26 cellular contexts compared by ENCODE assay signal in the genomic region with DNA sequence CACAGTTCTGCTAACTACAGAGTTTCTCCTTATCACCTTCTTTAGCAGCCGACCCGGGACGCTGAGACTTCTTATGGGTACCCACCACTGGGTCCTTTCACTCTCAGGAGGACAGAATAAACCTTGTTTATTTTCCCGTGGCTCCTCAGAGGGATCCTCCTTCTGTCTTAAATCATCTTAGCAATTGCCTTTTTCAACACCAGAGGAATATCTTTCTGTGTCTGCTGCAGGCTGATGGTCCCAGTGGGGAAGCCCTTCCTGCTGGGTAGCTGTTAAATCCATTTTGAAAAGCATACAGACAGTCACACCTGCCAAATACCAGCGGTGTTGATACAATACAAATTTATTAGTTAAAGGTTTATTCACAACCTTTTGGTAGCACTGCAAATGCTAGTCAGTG.
DNase-seq lines count a peak whose midpoint lies in the region; ATAC-seq and TF ChIP-seq lines count a peak whose summit lies in the region.
"Had no signal": no experiment of that assay in that cellular context is flagged by ENCODE, and none has a peak within 500 bp of the region (broad histone marks: within the 10 kb centered on the region; RNA-seq: fewer than 3 reads in every experiment).

No MANE protein-coding gene starts in this region.

- no peak overlapping the region for H3K27ac Mint-ChIP-seq in activated CD4-positive, alpha-beta T cell treated with anti-CD3 and anti-CD28 coated beads, Interleukin-2, amount 10 ng/mL, durations not matched to agents 7 days and 5 days

- TF ChIP-seq CTCF in thyroid gland (IDR thresholded peaks at IDR 0.05): no peak

- H3K79me1 ChIP-seq in mesendoderm (ENCODE audit: low read length): no peaks in the 10 kb centered on the region

- no peaks in the 10 kb centered on the region for H3K9me3 ChIP-seq in thyroid gland
- H3K9me3 ChIP-seq: BE2C, Caco-2, mucosa of descending colon had no signal

- POLR2A ChIA-PET in activated CD4-positive, alpha-beta T cell treated with anti-CD3 and anti-CD28 coated beads, Interleukin-2, amount 10 ng/mL, durations not matched to agents 7 days and 5 days (lab: Charles Lee): no interaction called here

- H3K4me1 Mint-ChIP-seq in activated CD4-positive, alpha-beta T cell treated with anti-CD3 and anti-CD28 coated beads, Interleukin-2, amount 10 ng/mL, durations not matched to agents 7 days and 5 days: peaks cover 34% of the 10 kb centered on the region

- no peaks in the 10 kb centered on the region for H3K36me3 ChIP-seq in mesendoderm (ENCODE audit: control insufficient read depth, insufficient read depth, low read length)
- no peaks in the 10 kb centered on the region for H3K36me3 ChIP-seq in thyroid gland

- no peaks in the 10 kb centered on the region for H3K79me2 ChIP-seq in mesendoderm (ENCODE audit: control insufficient read depth, insufficient read depth, low read length)

- CTCF ChIA-PET in activated CD4-positive, alpha-beta T cell treated with anti-CD3 and anti-CD28 coated beads, Interleukin-2, amount 10 ng/mL, durations not matched to agents 7 days and 5 days (lab: Charles Lee): interaction anchor here (0.9 to 1.4 kb wide), 2 partner anchors 37 to 138 kb away, joined by 3 read pairs; no protein-coding TSS in a partner anchor

- ATAC-seq in GM21529 (IDR thresholded peaks at IDR 0.05; ENCODE audit: unreplicated experiment): no peak
- ATAC-seq: activated T-cell treated with anti-CD3 and anti-CD28 coated beads, Interleukin-2, amount 50 U/mL, for 4 hours; mucosa of descending colon had no signal

- no peak overlapping the region for H4K8ac ChIP-seq in mesendoderm (ENCODE audit: low read depth, low read length)

- H4K5ac ChIP-seq in mesendoderm (ENCODE audit: low read length): no peak overlapping the region

- H3K4ac ChIP-seq in mesendoderm (ENCODE audit: low read depth, low read length): no peak overlapping the region

- H2BK120ac ChIP-seq in mesendoderm (ENCODE audit: low read depth, low read length): no peak overlapping the region

- H3K4me3 ChIP-seq in mesendoderm (ENCODE audit: low read length) (no peak overlapping the region), thyroid gland (replicated peaks in 1 of 3) (no peak overlapping the region)
- H3K4me3 ChIP-seq: hepatocyte, mucosa of descending colon, smooth muscle cell had no signal

- H3K9ac ChIP-seq in mesendoderm (ENCODE audit: low read length): no peak overlapping the region

- no peaks in the 10 kb centered on the region for H3K9me3 Mint-ChIP-seq in activated CD4-positive, alpha-beta T cell treated with anti-CD3 and anti-CD28 coated beads, Interleukin-2, amount 10 ng/mL, durations not matched to agents 7 days and 5 days
- H3K9me3 Mint-ChIP-seq: activated T-cell treated with anti-CD3 and anti-CD28 coated beads, Interleukin-2, amount 50 U/mL, for 4 hours had no signal

- H3K4me1 ChIP-seq in mesendoderm (ENCODE audit: control insufficient read depth, low read depth, low read length): peaks cover 35% of the 10 kb centered on the region
- peaks cover 40 to 52% of the 10 kb centered on the region in 2 donors for H3K4me1 ChIP-seq in thyroid gland

- no peak overlapping the region for H2BK5ac ChIP-seq in mesendoderm (ENCODE audit: low read length)

- H3K27me3 ChIP-seq in mesendoderm (ENCODE audit: insufficient read depth, low read length, poor library complexity): no peaks in the 10 kb centered on the region
- H3K27me3 ChIP-seq in thyroid gland: no peaks in the 10 kb centered on the region
- H3K27me3 ChIP-seq: BE2C, hepatocyte had no signal

- no peak overlapping the region for H2BK15ac ChIP-seq in mesendoderm (replicated peaks; ENCODE audit: low read depth)

- TF ChIP-seq POLR2A in thyroid gland (IDR thresholded peaks at IDR 0.05): no peak

- H3K18ac ChIP-seq in mesendoderm (ENCODE audit: low read length): no peak overlapping the region

- peaks cover 2% of the 10 kb centered on the region for H3K36me3 Mint-ChIP-seq in activated CD4-positive, alpha-beta T cell treated with anti-CD3 and anti-CD28 coated beads, Interleukin-2, amount 10 ng/mL, durations not matched to agents 7 days and 5 days (ENCODE audit: low read depth)

- H3K27ac ChIP-seq in mesendoderm (ENCODE audit: low read depth, low read length) (no peak overlapping the region), thyroid gland (peak overlapping the region in 2 of 3 donors; percentile 88 to 97)
- H3K27ac ChIP-seq: hepatocyte had no signal

- no peak overlapping the region for H3K56ac ChIP-seq in mesendoderm (ENCODE audit: low read length)

- no CpG with 5 or more reads among the region's 5 CpGs for WGBS in mesendoderm (ENCODE audit: extremely low coverage, insufficient coverage, low lambda C conversion rate)
- 80 to 82% methylated on average over 5 of the region's 5 CpGs for WGBS in thyroid gland, 2 donors

- intact Hi-C loops in thyroid gland (cut with DNase I): no loop called here

- no peak overlapping the region for H2AK5ac ChIP-seq in mesendoderm (ENCODE audit: low read length)

- no peak overlapping the region for H3K4me3 Mint-ChIP-seq in activated CD4-positive, alpha-beta T cell treated with anti-CD3 and anti-CD28 coated beads, Interleukin-2, amount 10 ng/mL, durations not matched to agents 7 days and 5 days
- H3K4me3 Mint-ChIP-seq: activated T-cell treated with anti-CD3 and anti-CD28 coated beads, Interleukin-2, amount 50 U/mL, for 4 hours had no signal

- H3K4me2 ChIP-seq in mesendoderm (ENCODE audit: low read length): no peak overlapping the region
- H3K4me2 ChIP-seq: hepatocyte, smooth muscle cell had no signal

- peak; percentile 1 for DNase-seq in NCI-H2227 (lab: John Stamatoyannopoulos, UW; ENCODE audit: unreplicated experiment)
- no peak for DNase-seq in NCI-H2227 treated with DMSO at 0.1 percent for 48 hours (lab: John Stamatoyannopoulos, UW)
- DNase-seq in NCI-H146 treated with DMSO at 0.1 percent for 48 hours (lab: John Stamatoyannopoulos, UW; ENCODE audit: unreplicated experiment): peak; percentile 30
- peak; percentile 49 for DNase-seq in mesendoderm
- DNase-seq in thyroid gland: no peak
- DNase-seq in T-helper 1 cell: no peak
- no peak for DNase-seq in activated CD4-positive, alpha-beta T cell treated with anti-CD3 and anti-CD28 coated beads, Interleukin-2, amount 10 ng/mL, durations not matched to agents 7 days and 5 days
- DNase-seq: activated CD4-positive, alpha-beta T cell treated with anti-CD3 and anti-CD28 coated beads for 1 hour; activated CD8-positive, alpha-beta memory T cell treated with anti-CD3 and anti-CD28 coated beads for 24 hours; activated naive CD4-positive, alpha-beta T cell treated with Interleukin-2 at 50 U/mL for 16 hours; activated T-cell treated with anti-CD3 and anti-CD28 coated beads, Interleukin-2, amount 50 U/mL, for 4 hours; amniotic stem cell; BE2C; Caco-2; DND-41; left ventricle myocardium superior; mucosa of descending colon; NCI-H1092 treated with DMSO at 0.1 percent for 48 hours; NCI-H526; SHP77; stimulated activated CD4-positive, alpha-beta T cell treated with anti-CD3 and anti-CD28 coated beads, Interleukin-2, amount 100 ng/mL, for 48 hours; stimulated activated naive CD4-positive, alpha-beta T cell; SW 1271 had no signal

- no peak overlapping the region for H3K23ac ChIP-seq in mesendoderm (ENCODE audit: low read length)

- no peaks in the 10 kb centered on the region for H3K27me3 Mint-ChIP-seq in activated CD4-positive, alpha-beta T cell treated with anti-CD3 and anti-CD28 coated beads, Interleukin-2, amount 10 ng/mL, durations not matched to agents 7 days and 5 days

Comparison
In these comparisons a context has a peak if more than half of its experiments do, and no peak if none do; other contexts are left out.
1. DNase-seq: peak in NCI-H2227 (single experiment), NCI-H146 treated with DMSO at 0.1 percent for 48 hours (single experiment) and mesendoderm (single experiment); none in NCI-H2227 treated with DMSO at 0.1 percent for 48 hours (single experiment), thyroid gland (0 of 2), T-helper 1 cell (0 of 5) and activated CD4-positive, alpha-beta T cell treated with anti-CD3 and anti-CD28 coated beads, Interleukin-2, amount 10 ng/mL, durations not matched to agents 7 days and 5 days (single experiment).